21 cellular contexts compared by ENCODE assay signal in genomic region chr17:31130286-31131224, GRCh38. TPM values are rescaled to one million over a fixed set of nuclear protein-coding genes. Genes with fewer than 3 reads are reported as not detected.
DNase-seq lines count a peak whose midpoint lies in the region; ATAC-seq and TF ChIP-seq lines count a peak whose summit lies in the region.
"Had no signal": no experiment of that assay in that cellular context is flagged by ENCODE, and none has a peak within 500 bp of the region (broad histone marks: within the 10 kb centered on the region; RNA-seq: fewer than 3 reads in every experiment).

No MANE protein-coding gene starts in this region.

- H2BK5ac ChIP-seq in mesenchymal stem cell (ENCODE audit: low read depth, low read length, poor library complexity, severe bottlenecking) = no peak overlapping the region

- H3K27me3 ChIP-seq in mesenchymal stem cell (ENCODE audit: control insufficient read depth in 1 of 2, insufficient read depth in 1 of 2, low read length in 2 of 2) = no peaks in the 10 kb centered on the region
- H3K27me3 ChIP-seq: sigmoid colon, uterus had no signal

- CTCF ChIA-PET in RWPE1 (lab: Yijun Ruan, JAX) = no interaction called here

- H4K91ac ChIP-seq in mesenchymal stem cell (ENCODE audit: low read length) = peak overlapping the region; percentile 14

- no peak overlapping the region for H4K8ac ChIP-seq in mesenchymal stem cell (ENCODE audit: low read length)

- 94% methylated on average over 15 of the region's 15 CpGs for WGBS in mesenchymal stem cell

- no peaks in the 10 kb centered on the region for H3K9me3 ChIP-seq in mesenchymal stem cell (ENCODE audit: control insufficient read depth, low read length)
- H3K9me3 ChIP-seq: sigmoid colon, uterus had no signal

- H3K4me3 ChIP-seq in mesenchymal stem cell (ENCODE audit: insufficient read depth in 1 of 2, low read depth in 1 of 2, low read length in 2 of 2) = no peak overlapping the region
- H3K4me3 ChIP-seq: K562, sigmoid colon, uterus had no signal

- H3K79me1 ChIP-seq in mesenchymal stem cell (replicated peaks; ENCODE audit: low read length, poor library complexity, severe bottlenecking) = peaks cover 15% of the 10 kb centered on the region

- no peak overlapping the region for H2BK15ac ChIP-seq in mesenchymal stem cell (ENCODE audit: low read depth, poor library complexity, severe bottlenecking)

- no peak overlapping the region for H2AFZ ChIP-seq in mesenchymal stem cell (ENCODE audit: low read depth, low read length)

- H3K14ac ChIP-seq in mesenchymal stem cell (ENCODE audit: low read length in 2 of 2) = peak overlapping the region in 1 of 2 experiments; percentile 53

- H3K9ac ChIP-seq in mesenchymal stem cell (ENCODE audit: low read length) = no peak overlapping the region

- TF ChIP-seq CTCF in RWPE1 (conservative IDR thresholded peaks at IDR 0.05; ENCODE audit: low read depth) = no peak

- POLR2A ChIA-PET in RWPE1 (lab: Yijun Ruan, JAX; ENCODE audit: low non-redundant PET) = no interaction called here

- peak; percentile 32 for DNase-seq in D341Med (ENCODE audit: low spot score)
- DNase-seq in RWPE1 (ENCODE audit: low spot score) = no peak
- peak; percentile 84 for DNase-seq in Right ventricle myocardium superior
- no peak for DNase-seq in mesenchymal stem cell
- DNase-seq in A172 (ENCODE audit: low spot score) = no peak
- DNase-seq in hypothalamus (lab: John Stamatoyannopoulos, UW) = no peak
- no peak for DNase-seq in DMS114 treated with DMSO at 0.1 percent for 48 hours (lab: John Stamatoyannopoulos, UW; ENCODE audit: unreplicated experiment)
- DNase-seq: activated CD8-positive, alpha-beta T cell treated with anti-CD3 and anti-CD28 coated beads, Interleukin-2, amount 10 ng/mL, durations not matched to agents 7 days and 5 days; CD4-positive, CD25-positive, alpha-beta regulatory T cell; effector CD8-positive, alpha-beta T cell; kidney glomerular epithelial cell; midbrain; NCI-H2029; NCI-H510A; SHP77 treated with DMSO at 0.1 percent for 48 hours; sigmoid colon; stimulated activated CD4-positive, alpha-beta T cell treated with anti-CD3 and anti-CD28 coated beads, Interleukin-2, amount 100 ng/mL, for 24 hours; uterus had no signal

- intact Hi-C loops in Right ventricle myocardium superior (cut with DNase I) = no loop called here

- no peak overlapping the region for H3K23ac ChIP-seq in mesenchymal stem cell (ENCODE audit: low read length in 2 of 2)

- peak overlapping the region in 1 of 2 experiments; percentile 22 for H3K18ac ChIP-seq in mesenchymal stem cell (ENCODE audit: low read depth in 1 of 2, low read length in 2 of 2)

- H2AK5ac ChIP-seq in mesenchymal stem cell (ENCODE audit: low read length, severe bottlenecking) = no peak overlapping the region

- ATAC-seq in Right ventricle myocardium superior (ENCODE audit: poor library complexity) (peak; percentile 94), HG03520 (IDR thresholded peaks at IDR 0.05; ENCODE audit: unreplicated experiment) (no peak)
- ATAC-seq: activated CD8-positive, alpha-beta T cell treated with anti-CD3 and anti-CD28 coated beads, Interleukin-2, amount 10 ng/mL, durations not matched to agents 7 days and 5 days; K562 had no signal

- peak overlapping the region; percentile 40 for H3K27ac ChIP-seq in RWPE1
- no peak overlapping the region for H3K27ac ChIP-seq in mesenchymal stem cell (ENCODE audit: low read length, poor library complexity, severe bottlenecking)
- H3K27ac ChIP-seq: sigmoid colon, uterus, VCaP had no signal

- no peak overlapping the region for H2BK120ac ChIP-seq in mesenchymal stem cell (ENCODE audit: low read depth, low read length)

- H3K4me1 ChIP-seq in mesenchymal stem cell (ENCODE audit: control insufficient read depth, insufficient read depth, low read depth, low read length) = peaks cover 13% of the 10 kb centered on the region
- H3K4me1 ChIP-seq: uterus had no signal

- no peak overlapping the region for H3K4ac ChIP-seq in mesenchymal stem cell (ENCODE audit: low read depth in 1 of 2, low read length in 2 of 2)

- H3K4me2 ChIP-seq in mesenchymal stem cell (ENCODE audit: low read length, poor library complexity, severe bottlenecking) = no peak overlapping the region

- no peaks in the 10 kb centered on the region for H3K36me3 ChIP-seq in mesenchymal stem cell (ENCODE audit: control insufficient read depth in 1 of 2, insufficient read depth in 2 of 2, low read depth in 1 of 2, low read length in 2 of 2)
- H3K36me3 ChIP-seq: sigmoid colon, uterus had no signal

- peak overlapping the region in 1 of 2 experiments; percentile 21 for H2BK12ac ChIP-seq in mesenchymal stem cell (ENCODE audit: low read length in 2 of 2)

RNA-seq across cellular contexts. Expression of gene NF1, which starts 35.8 kb away (rescaled TPM):
- 38.9 TPM for total RNA-seq in Right ventricle myocardium superior
- 22.2 TPM for polyA plus RNA-seq in mesenchymal stem cell (2013, experiment 1 of 2)
- polyA plus RNA-seq in mesenchymal stem cell (2013, experiment 2 of 2) = 20.6 TPM
- total RNA-seq in A172 (2014; rRNA removed; shearing (Covaris generic)) = 28.4 and 32.7 TPM in 2 replicates

Comparison
In these comparisons a context has a peak if more than half of its experiments do, and no peak if none do; other contexts are left out.
1. DNase-seq: peak in D341Med (single experiment) and Right ventricle myocardium superior (single experiment); none in RWPE1 (single experiment), mesenchymal stem cell (single experiment), A172 (single experiment), hypothalamus (0 of 51) and DMS114 treated with DMSO at 0.1 percent for 48 hours (single experiment).